In genomic region chr15:79160211-79160610, GRCh38 we compare ENCODE assay signal across 24 cellular contexts.
DNase-seq lines count a peak whose midpoint lies in the region; FAIRE-seq and TF ChIP-seq lines count a peak whose summit lies in the region.
"Had no signal": no experiment of that assay in that cellular context is flagged by ENCODE, and none has a peak within 500 bp of the region (broad histone marks: within the 10 kb centered on the region; RNA-seq: fewer than 3 reads in every experiment).

No MANE protein-coding gene starts in this region.

- no peak overlapping the region for H4K5ac ChIP-seq in mesendoderm (ENCODE audit: low read length)

- H3K79me2 ChIP-seq in astrocyte (ENCODE audit: insufficient read depth, low read length) (no peaks in the 10 kb centered on the region), neural progenitor cell (ENCODE audit: low read depth) (no peaks in the 10 kb centered on the region), mesendoderm (ENCODE audit: control insufficient read depth, insufficient read depth, low read length) (no peaks in the 10 kb centered on the region)

- H3K9me3 Mint-ChIP-seq in astrocyte (ENCODE audit: unreplicated experiment) (no peaks in the 10 kb centered on the region), neural progenitor cell (no peaks in the 10 kb centered on the region)
- H3K9me3 Mint-ChIP-seq: activated naive CD8-positive, alpha-beta T cell treated with anti-CD3 and anti-CD28 coated beads for 36 hours; neural crest cell had no signal

- peaks cover 4% of the 10 kb centered on the region for H3K27me3 ChIP-seq in astrocyte (ENCODE audit: insufficient read depth, low read length)
- H3K27me3 ChIP-seq in left ventricle myocardium inferior (ENCODE audit: low read depth), result no peaks in the 10 kb centered on the region
- H3K27me3 ChIP-seq in neural progenitor cell, result no peaks in the 10 kb centered on the region
- no peaks in the 10 kb centered on the region for H3K27me3 ChIP-seq in mesendoderm (ENCODE audit: insufficient read depth, low read length, poor library complexity)
- H3K27me3 ChIP-seq: body of pancreas, stomach, upper lobe of right lung had no signal

- H3K4me3 ChIP-seq in astrocyte (ENCODE audit: insufficient read depth, low read depth, low read length) (no peak overlapping the region), left ventricle myocardium inferior (no peak overlapping the region), skeletal muscle cell (ENCODE audit: low read depth, low read length) (no peak overlapping the region), neural progenitor cell (no peak overlapping the region), mesendoderm (ENCODE audit: low read length) (no peak overlapping the region)
- H3K4me3 ChIP-seq: body of pancreas, stomach, upper lobe of right lung had no signal

- H3K27ac Mint-ChIP-seq in astrocyte (ENCODE audit: unreplicated experiment) (peak overlapping the region; percentile 71), neural progenitor cell (no peak overlapping the region)
- H3K27ac Mint-ChIP-seq: activated CD4-positive, alpha-beta T cell treated with anti-CD3 and anti-CD28 coated beads for 36 hours; activated naive CD8-positive, alpha-beta T cell treated with anti-CD3 and anti-CD28 coated beads for 36 hours had no signal

- no peaks in the 10 kb centered on the region for H3K9me3 ChIP-seq in astrocyte (ENCODE audit: insufficient read depth, low read depth, low read length)
- H3K9me3 ChIP-seq in left ventricle myocardium inferior (replicated peaks), result no peaks in the 10 kb centered on the region
- no peaks in the 10 kb centered on the region for H3K9me3 ChIP-seq in neural progenitor cell (ENCODE audit: low read depth)
- H3K9me3 ChIP-seq: body of pancreas, stomach, upper lobe of right lung had no signal

- H2BK15ac ChIP-seq in mesendoderm (replicated peaks; ENCODE audit: low read depth), result no peak overlapping the region

- no peak overlapping the region for H3K4me2 ChIP-seq in astrocyte (ENCODE audit: low read length)
- H3K4me2 ChIP-seq in neural progenitor cell, result no peak overlapping the region
- no peak overlapping the region for H3K4me2 ChIP-seq in mesendoderm (ENCODE audit: low read length)

- H3K79me1 ChIP-seq in mesendoderm (ENCODE audit: low read length), result no peaks in the 10 kb centered on the region

- intact Hi-C loops in left ventricle myocardium inferior (cut with micrococcal nuclease), result no loop called here

- H2AK5ac ChIP-seq in mesendoderm (ENCODE audit: low read length), result no peak overlapping the region

- no peak overlapping the region for H2BK120ac ChIP-seq in mesendoderm (ENCODE audit: low read depth, low read length)

- H3K4me1 Mint-ChIP-seq in astrocyte (ENCODE audit: low read depth, unreplicated experiment), result peaks cover 6% of the 10 kb centered on the region
- peaks cover 9% of the 10 kb centered on the region for H3K4me1 Mint-ChIP-seq in neural progenitor cell
- H3K4me1 Mint-ChIP-seq: activated CD4-positive, alpha-beta T cell treated with anti-CD3 and anti-CD28 coated beads for 36 hours; activated naive CD8-positive, alpha-beta T cell treated with anti-CD3 and anti-CD28 coated beads for 36 hours; neural crest cell had no signal

- H4K8ac ChIP-seq in mesendoderm (ENCODE audit: low read depth, low read length), result no peak overlapping the region

- H3K36me3 Mint-ChIP-seq in astrocyte (ENCODE audit: low read depth, unreplicated experiment), result no peaks in the 10 kb centered on the region
- H3K36me3 Mint-ChIP-seq in neural progenitor cell, result no peaks in the 10 kb centered on the region
- H3K36me3 Mint-ChIP-seq: activated naive CD8-positive, alpha-beta T cell treated with anti-CD3 and anti-CD28 coated beads for 36 hours had no signal

- H3K56ac ChIP-seq in mesendoderm (ENCODE audit: low read length), result no peak overlapping the region

- H3K27ac ChIP-seq in astrocyte (ENCODE audit: low read depth, low read length), result no peak overlapping the region
- peak overlapping the region; percentile 12 for H3K27ac ChIP-seq in left ventricle myocardium inferior (replicated peaks)
- no peak overlapping the region for H3K27ac ChIP-seq in substantia nigra (ENCODE audit: low read depth, low read length, poor library complexity, severe bottlenecking)
- no peak overlapping the region for H3K27ac ChIP-seq in neural progenitor cell
- no peak overlapping the region for H3K27ac ChIP-seq in mesendoderm (ENCODE audit: low read depth, low read length)
- H3K27ac ChIP-seq: body of pancreas, foreskin keratinocyte, stomach, upper lobe of right lung had no signal

- H2AFZ ChIP-seq in astrocyte (ENCODE audit: low read depth, low read length) (no peak overlapping the region), neural progenitor cell (replicated peaks) (no peak overlapping the region)

- no peak overlapping the region for H3K4ac ChIP-seq in mesendoderm (ENCODE audit: low read depth, low read length)

- no peaks in the 10 kb centered on the region for H4K20me1 ChIP-seq in astrocyte (ENCODE audit: insufficient read depth, low read length)
- H4K20me1 ChIP-seq in neural progenitor cell (ENCODE audit: low read depth), result no peaks in the 10 kb centered on the region

- no peak overlapping the region for H3K23ac ChIP-seq in mesendoderm (ENCODE audit: low read length)

- H3K4me1 ChIP-seq in astrocyte (ENCODE audit: insufficient read depth, low read length), result no peaks in the 10 kb centered on the region
- H3K4me1 ChIP-seq in left ventricle myocardium inferior, result peaks cover 8% of the 10 kb centered on the region
- H3K4me1 ChIP-seq in neural progenitor cell, result peaks cover 4% of the 10 kb centered on the region
- H3K4me1 ChIP-seq in mesendoderm (ENCODE audit: control insufficient read depth, low read depth, low read length), result no peaks in the 10 kb centered on the region
- H3K4me1 ChIP-seq: body of pancreas, foreskin keratinocyte, stomach, upper lobe of right lung had no signal

- H3K9ac ChIP-seq in astrocyte (ENCODE audit: low read length) (no peak overlapping the region), neural progenitor cell (no peak overlapping the region), mesendoderm (ENCODE audit: low read length) (no peak overlapping the region)

- TF ChIP-seq CTCF in astrocyte (IDR thresholded peaks at IDR 0.05; ENCODE audit: insufficient read depth, low read depth, low read length), result no peak
- no peak for TF ChIP-seq CTCF in left ventricle myocardium inferior (IDR thresholded peaks at IDR 0.05; ENCODE audit: borderline replicate concordance)
- no peak for TF ChIP-seq CTCF in neural progenitor cell (IDR thresholded peaks at IDR 0.05)

- FAIRE-seq in astrocyte (lab: Jason Lieb, UNC), result no peak
- FAIRE-seq: keratinocyte, TTC549 had no signal

- no peaks in the 10 kb centered on the region for H3F3A ChIP-seq in neural progenitor cell (ENCODE audit: low read depth)

- no CpG with 5 or more reads among the region's 2 CpGs for WGBS in mesendoderm (ENCODE audit: extremely low coverage, insufficient coverage, low lambda C conversion rate)

- peak overlapping the region; percentile 34 for H3K4me3 Mint-ChIP-seq in astrocyte (ENCODE audit: unreplicated experiment)
- no peak overlapping the region for H3K4me3 Mint-ChIP-seq in neural progenitor cell
- H3K4me3 Mint-ChIP-seq: activated CD4-positive, alpha-beta T cell treated with anti-CD3 and anti-CD28 coated beads for 36 hours; activated naive CD8-positive, alpha-beta T cell treated with anti-CD3 and anti-CD28 coated beads for 36 hours; neural crest cell had no signal

- H3K27me3 Mint-ChIP-seq in astrocyte (ENCODE audit: low read depth, unreplicated experiment), result peaks cover 15% of the 10 kb centered on the region
- H3K27me3 Mint-ChIP-seq in neural progenitor cell (ENCODE audit: insufficient read depth, low read depth), result peaks cover 7% of the 10 kb centered on the region

- no peak overlapping the region for H2BK5ac ChIP-seq in mesendoderm (ENCODE audit: low read length)

- H3K18ac ChIP-seq in mesendoderm (ENCODE audit: low read length), result no peak overlapping the region

- H3K36me3 ChIP-seq in astrocyte (ENCODE audit: insufficient read depth, low read length), result no peaks in the 10 kb centered on the region
- H3K36me3 ChIP-seq in left ventricle myocardium inferior, result no peaks in the 10 kb centered on the region
- H3K36me3 ChIP-seq in neural progenitor cell, result no peaks in the 10 kb centered on the region
- H3K36me3 ChIP-seq in mesendoderm (ENCODE audit: control insufficient read depth, insufficient read depth, low read length), result no peaks in the 10 kb centered on the region
- H3K36me3 ChIP-seq: stomach, upper lobe of right lung had no signal

- DNase-seq in HK-2 (ENCODE audit: unreplicated experiment) (peak; percentile 49), astrocyte (ENCODE audit: low read depth) (no peak), left ventricle myocardium inferior (peak; percentile 19), skeletal muscle cell (ENCODE audit: low read depth) (peak; percentile 53), substantia nigra (lab: John Stamatoyannopoulos, UW) (no peak), neural progenitor cell (ENCODE audit: low spot score) (no peak), mesendoderm (no peak)
- DNase-seq: activated CD4-positive, alpha-beta T cell treated with anti-CD3 and anti-CD28 coated beads for 36 hours; activated naive CD8-positive, alpha-beta T cell treated with anti-CD3 and anti-CD28 coated beads for 36 hours; body of pancreas; cortex of kidney; DMS79; foreskin keratinocyte; hypothalamus; Kasumi-1; NCI-H1417 treated with DMSO at 0.1 percent for 48 hours; NCI-H2171; NCI-H526 treated with DMSO at 0.1 percent for 48 hours; stimulated activated CD4-positive, alpha-beta T cell treated with anti-CD3 and anti-CD28 coated beads, Interleukin-4, amount 100 ng/mL, for 4 hours; stomach; upper lobe of right lung had no signal

Comparison
In these comparisons a context has a peak if more than half of its experiments do, and no peak if none do; other contexts are left out.
1. DNase-seq: peak in HK-2 (single experiment), left ventricle myocardium inferior (single experiment) and skeletal muscle cell (single experiment); none in astrocyte (single experiment), substantia nigra (0 of 49), neural progenitor cell (single experiment) and mesendoderm (single experiment).